ENCODE assay signal across 16 cellular contexts in genomic region chr1:245095903-245096302, GRCh38. TPM values are rescaled to one million over a fixed set of nuclear protein-coding genes. Genes with fewer than 3 reads are reported as not detected.
DNase-seq lines count a peak whose midpoint lies in the region; ATAC-seq and TF ChIP-seq lines count a peak whose summit lies in the region.
"Had no signal": no experiment of that assay in that cellular context is flagged by ENCODE, and none has a peak within 500 bp of the region (broad histone marks: within the 10 kb centered on the region; RNA-seq: fewer than 3 reads in every experiment).

No MANE protein-coding gene starts in this region.

- H3K27me3 ChIP-seq in SK-N-SH (ENCODE audit: insufficient read depth) (no peaks in the 10 kb centered on the region), mesendoderm (ENCODE audit: insufficient read depth, low read length, poor library complexity) (no peaks in the 10 kb centered on the region), thyroid gland (no peaks in the 10 kb centered on the region), SJCRH30 (no peaks in the 10 kb centered on the region)
- H3K27me3 ChIP-seq: BLaER1 had no signal

- H3F3A ChIP-seq in SK-N-SH (replicated peaks; ENCODE audit: insufficient read depth), result peaks cover 16% of the 10 kb centered on the region

- WGBS in SK-N-SH (ENCODE audit: low lambda C conversion rate), result 25% methylated on average over 1 of the region's 1 CpG
- WGBS in mesendoderm (ENCODE audit: extremely low coverage, insufficient coverage, low lambda C conversion rate), result no CpG with 5 or more reads among the region's 1 CpG
- WGBS in thyroid gland, 2 donors, result 18 to 21% methylated on average over 1 of the region's 1 CpG

- H3K56ac ChIP-seq in mesendoderm (ENCODE audit: low read length), result no peak overlapping the region

- no peak overlapping the region for H2AK5ac ChIP-seq in mesendoderm (ENCODE audit: low read length)

- H2BK15ac ChIP-seq in mesendoderm (replicated peaks; ENCODE audit: low read depth), result no peak overlapping the region

- no peaks in the 10 kb centered on the region for H3K9me2 ChIP-seq in SK-N-SH

- H4K5ac ChIP-seq in mesendoderm (ENCODE audit: low read length), result no peak overlapping the region

- TF ChIP-seq CTCF in SK-N-SH (IDR thresholded peaks at IDR 0.05), result no peak
- no peak for TF ChIP-seq CTCF in choroid plexus epithelial cell (conservative IDR thresholded peaks at IDR 0.05; ENCODE audit: low read depth, low read length)
- no peak for TF ChIP-seq CTCF in thyroid gland (IDR thresholded peaks at IDR 0.05)

- H3K23ac ChIP-seq in mesendoderm (ENCODE audit: low read length), result no peak overlapping the region

- no peak for TF ChIP-seq RAD21 in SK-N-SH (IDR thresholded peaks at IDR 0.05; ENCODE audit: low read length)

- CTCF ChIA-PET in SK-N-SH (lab: Yijun Ruan, JAX), result interaction anchor here (0.6 to 1.3 kb wide), 2 partner anchors 57 to 1166 kb away, joined by 3 to 5 read pairs; no protein-coding TSS in a partner anchor

- no peak overlapping the region for H4K8ac ChIP-seq in mesendoderm (ENCODE audit: low read depth, low read length)

- no peak for TF ChIP-seq POLR2A in thyroid gland (IDR thresholded peaks at IDR 0.05)

- H3K27ac ChIP-seq in SK-N-SH (ENCODE audit: low read depth in 2 of 2, low read length in 1 of 2) (peak overlapping the region; percentile 23 to 25; a peak in 3 of 4 replicates), mesendoderm (ENCODE audit: low read depth, low read length) (peak overlapping the region; percentile 30), thyroid gland (peak overlapping the region; percentile 34 to 70 (median 67)), SJCRH30 (no peak overlapping the region)
- H3K27ac ChIP-seq: 22Rv1, A549, BLaER1 had no signal

- H2AFZ ChIP-seq in SK-N-SH (ENCODE audit: low read depth), result no peak overlapping the region

- TF ChIP-seq EP300 in SK-N-SH (IDR thresholded peaks at IDR 0.05; ENCODE audit: borderline replicate concordance in 1 of 2, low read depth in 1 of 2, low read length in 1 of 2), result no peak

- no peak overlapping the region for H3K4ac ChIP-seq in mesendoderm (ENCODE audit: low read depth, low read length)

- peaks cover 16 to 24% of the 10 kb centered on the region in 2 experiments for H3K4me1 ChIP-seq in SK-N-SH (ENCODE audit: control insufficient read depth in 1 of 2, insufficient read depth in 2 of 2, low read depth in 1 of 2, low read length in 1 of 2)
- peaks cover 7% of the 10 kb centered on the region for H3K4me1 ChIP-seq in mesendoderm (ENCODE audit: control insufficient read depth, low read depth, low read length)
- H3K4me1 ChIP-seq in thyroid gland, result peaks cover 34 to 43% of the 10 kb centered on the region in 2 donors
- H3K4me1 ChIP-seq in SJCRH30, result peaks cover 3% of the 10 kb centered on the region; the same call in 1 of the 2 replicates
- H3K4me1 ChIP-seq: BLaER1 had no signal

- POLR2A ChIA-PET in SK-N-SH (lab: Yijun Ruan, JAX), result no interaction called here

- H3K9me3 ChIP-seq in SK-N-SH, result no peaks in the 10 kb centered on the region
- H3K9me3 ChIP-seq in thyroid gland, result no peaks in the 10 kb centered on the region
- H3K9me3 ChIP-seq in SJCRH30 (replicated peaks), result no peaks in the 10 kb centered on the region
- H3K9me3 ChIP-seq: A549, BLaER1 had no signal

- H3K4me3 ChIP-seq in SK-N-SH (ENCODE audit: low read depth in 2 of 2, low read length in 1 of 2), result no peak overlapping the region
- no peak overlapping the region for H3K4me3 ChIP-seq in choroid plexus epithelial cell (ENCODE audit: low read depth, low read length)
- H3K4me3 ChIP-seq in mesendoderm (ENCODE audit: low read length), result no peak overlapping the region
- H3K4me3 ChIP-seq in thyroid gland (replicated peaks in 1 of 3), result no peak overlapping the region
- H3K4me3 ChIP-seq in SJCRH30, result no peak overlapping the region
- H3K4me3 ChIP-seq: A549, BLaER1 had no signal

- ATAC-seq in SK-N-SH treated with all-trans-retinoic acid at 6 μM for 48 hours, result no peak
- no peak for ATAC-seq in HG02870 (IDR thresholded peaks at IDR 0.05; ENCODE audit: unreplicated experiment)
- ATAC-seq: A549 had no signal

- H3K9ac ChIP-seq in SK-N-SH, result no peak overlapping the region
- H3K9ac ChIP-seq in mesendoderm (ENCODE audit: low read length), result no peak overlapping the region
- H3K9ac ChIP-seq: BLaER1 had no signal

- H3K4me2 ChIP-seq in SK-N-SH (0 out of 2 replicates have a peak overlapping the region, but pooled peaks have one; percentile 13), mesendoderm (ENCODE audit: low read length) (no peak overlapping the region)
- H3K4me2 ChIP-seq: A549, BLaER1 had no signal

- H4K20me1 ChIP-seq in SK-N-SH (ENCODE audit: insufficient read depth), result no peaks in the 10 kb centered on the region
- H4K20me1 ChIP-seq: BLaER1 had no signal

- H2BK120ac ChIP-seq in mesendoderm (ENCODE audit: low read depth, low read length), result no peak overlapping the region

- no peak overlapping the region for H3K18ac ChIP-seq in mesendoderm (ENCODE audit: low read length)

- H2BK5ac ChIP-seq in mesendoderm (ENCODE audit: low read length), result no peak overlapping the region

- DNase-seq in SK-N-SH (peak; percentile 65), choroid plexus epithelial cell (ENCODE audit: low read depth) (peak; percentile 32), mesendoderm (no peak), thyroid gland (no peak), SJCRH30 (no peak), NAMALWA (ENCODE audit: low spot score) (no peak)
- DNase-seq: CD4-positive, alpha-beta memory T cell; DMS153; DMS79 treated with DMSO at 0.1 percent for 48 hours; GF-D8; H9 had no signal

- H3K36me3 ChIP-seq in SK-N-SH (replicated peaks in 1 of 2; ENCODE audit: control insufficient read depth in 1 of 2, insufficient read depth in 2 of 2, low read length in 1 of 2), result no peaks in the 10 kb centered on the region
- H3K36me3 ChIP-seq in mesendoderm (ENCODE audit: control insufficient read depth, insufficient read depth, low read length), result no peaks in the 10 kb centered on the region
- H3K36me3 ChIP-seq in thyroid gland, result no peaks in the 10 kb centered on the region
- no peaks in the 10 kb centered on the region for H3K36me3 ChIP-seq in SJCRH30

- no peaks in the 10 kb centered on the region for H3K79me2 ChIP-seq in SK-N-SH (ENCODE audit: insufficient read depth)
- no peaks in the 10 kb centered on the region for H3K79me2 ChIP-seq in mesendoderm (ENCODE audit: control insufficient read depth, insufficient read depth, low read length)

- H3K79me1 ChIP-seq in mesendoderm (ENCODE audit: low read length), result no peaks in the 10 kb centered on the region

- intact Hi-C loops in thyroid gland (cut with DNase I), result no loop called here

TF ChIP-seq in SK-N-SH, 30 proteins besides CTCF, POLR2A, EP300 and RAD21:
- no peak for TF ChIP-seq PBX3 (IDR thresholded peaks at IDR 0.05)
- no peak for TF ChIP-seq RFX5 (IDR thresholded peaks at IDR 0.05; ENCODE audit: low read length)
- TF ChIP-seq GATA2 (CRISPR knock-in tag; IDR thresholded peaks at IDR 0.05), result peak; percentile 21; the same call in 1 of the 2 replicates
- peak; percentile 60 for TF ChIP-seq RCOR1 (IDR thresholded peaks at IDR 0.05; ENCODE audit: low read length)

TF ChIP-seq in SK-N-SH treated with all-trans-retinoic acid at 6 μM for 48 hours, 23 proteins besides CTCF, POLR2A, EP300 and RAD21 (continues in another document):
- TF ChIP-seq CSRNP3 (CRISPR knock-in tag; IDR thresholded peaks at IDR 0.05) (no peak), TSHZ2 (CRISPR knock-in tag; IDR thresholded peaks at IDR 0.05) (no peak), ZC3H10 (CRISPR knock-in tag; IDR thresholded peaks at IDR 0.05) (no peak), BACH2 (CRISPR knock-in tag; IDR thresholded peaks at IDR 0.05; ENCODE audit: borderline replicate concordance) (no peak), TOX (CRISPR knock-in tag; IDR thresholded peaks at IDR 0.05; ENCODE audit: borderline replicate concordance) (no peak), ESRRG (CRISPR knock-in tag; IDR thresholded peaks at IDR 0.05) (no peak), ZFP30 (CRISPR knock-in tag; IDR thresholded peaks at IDR 0.05) (no peak), RARB (CRISPR knock-in tag; IDR thresholded peaks at IDR 0.05) (no peak)

RNA-seq across cellular contexts. Expression of gene KIF26B, which starts 58.9 kb away (rescaled TPM):
- polyA plus RNA-seq in SK-N-SH (2012; rRNA removed), result 2.6 TPM in 2 replicates
- polyA plus RNA-seq in SK-N-SH (2012; cell fraction: cytosol; rRNA removed), result 3.2 and 3.6 TPM in 2 replicates
- 6.7 TPM in 2 replicates for polyA plus RNA-seq in SK-N-SH (2012; cell fraction: nucleus; rRNA removed)
- 0.31 TPM for polyA plus RNA-seq in mesendoderm (2013, experiment 1 of 2)
- 0.24 TPM for polyA plus RNA-seq in mesendoderm (2013, experiment 2 of 2)
- 1 to 10 TPM; 2.4 to 6.7 (median 6.1) TPM for total RNA-seq in thyroid gland
- 14.4 and 14.9 TPM in 2 replicates for total RNA-seq in SJCRH30 (2014; rRNA removed; shearing (Covaris generic))
- total RNA-seq: CD4-positive, alpha-beta memory T cell had no signal

Comparison
In these comparisons a context has a peak if more than half of its experiments do, and no peak if none do; other contexts are left out.
1. DNase-seq: peak in SK-N-SH (single experiment) and choroid plexus epithelial cell (single experiment); none in mesendoderm (single experiment), thyroid gland (0 of 2), SJCRH30 (0 of 2) and NAMALWA (single experiment).